ENCODE assay signal across 21 cellular contexts in the genomic region with DNA sequence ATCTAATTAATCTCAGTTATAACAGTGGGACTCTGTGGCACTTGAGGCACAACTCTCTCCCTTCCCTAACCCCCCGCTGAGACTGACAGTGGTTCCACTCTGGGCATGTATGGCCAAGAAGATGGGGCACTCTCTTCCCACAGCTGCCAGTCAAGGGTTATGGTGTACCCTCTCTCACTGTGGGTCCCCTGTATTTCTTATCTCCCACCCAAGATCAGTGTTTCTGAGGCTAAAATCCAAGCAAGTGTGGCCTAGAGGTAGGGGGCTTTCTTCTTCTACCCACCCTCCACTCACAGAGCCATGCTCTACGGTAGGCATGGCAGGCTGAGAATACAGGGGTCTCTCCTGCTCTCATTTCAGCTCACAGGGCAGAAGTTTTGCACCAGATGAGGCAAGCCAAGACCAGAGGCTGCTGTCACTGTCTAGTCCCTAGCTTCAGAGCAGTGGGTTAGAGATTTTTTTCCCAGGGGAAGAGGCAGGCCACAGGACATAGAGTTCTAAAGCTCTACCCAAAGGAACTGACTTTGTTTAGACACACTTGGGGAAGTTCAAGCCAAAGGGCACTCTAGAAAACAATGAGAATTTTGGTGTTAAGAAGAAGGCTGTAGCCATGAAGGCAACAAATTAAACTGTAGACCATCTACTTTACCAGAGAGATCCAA. TPM values are rescaled to one million over a fixed set of nuclear protein-coding genes. Genes with fewer than 3 reads are reported as not detected.
A peak's percentile ranks its signal among the peaks of the same experiment; 100 is the strongest.
DNase-seq lines count a peak whose midpoint lies in the region; ATAC-seq lines count a peak whose summit lies in the region.
"Had no signal": no experiment of that assay in that cellular context is flagged by ENCODE, and none has a peak within 500 bp of the region (broad histone marks: within the 10 kb centered on the region; RNA-seq: fewer than 3 reads in every experiment).

No MANE protein-coding gene starts in this region.

- no peak for ATAC-seq in CD4-positive, CD25-positive, alpha-beta regulatory T cell (ENCODE audit: low read depth in 2 of 2)
- ATAC-seq in T-helper 17 cell (no peak), GM18858 (IDR thresholded peaks at IDR 0.05; ENCODE audit: unreplicated experiment) (no peak), HG03175 (IDR thresholded peaks at IDR 0.05; ENCODE audit: unreplicated experiment) (no peak)
- ATAC-seq: CD8-positive, alpha-beta T cell had no signal

- CTCF ChIA-PET in activated CD4-positive, alpha-beta T cell treated with anti-CD3 and anti-CD28 coated beads, Interleukin-2, amount 10 ng/mL, durations not matched to agents 7 days and 5 days (lab: Charles Lee) = interaction anchor here (0.6 to 2.7 kb wide), 5 partner anchors 9 to 30 kb away, joined by 4 to 11 read pairs (median 9); partner anchors contain the start of gene HINT3

- POLR2A ChIA-PET in activated CD4-positive, alpha-beta T cell treated with anti-CD3 and anti-CD28 coated beads, Interleukin-2, amount 10 ng/mL, durations not matched to agents 7 days and 5 days (lab: Charles Lee) = interaction anchor here (1.0 kb wide), 1 partner anchor 19 kb away, joined by 3 read pairs; no protein-coding TSS in a partner anchor

- H3K36me3 ChIP-seq in CD4-positive, CD25-positive, alpha-beta regulatory T cell (ENCODE audit: control insufficient read depth, insufficient read depth, low read length) = peaks cover 61% of the 10 kb centered on the region
- H3K36me3 ChIP-seq: prostate gland had no signal

- no peaks in the 10 kb centered on the region for H3K9me3 ChIP-seq in CD4-positive, CD25-positive, alpha-beta regulatory T cell (ENCODE audit: control insufficient read depth in 2 of 2, low read length in 2 of 2)
- no peaks in the 10 kb centered on the region for H3K9me3 ChIP-seq in T-helper 17 cell (ENCODE audit: control insufficient read depth, low read length, poor library complexity, severe bottlenecking)
- H3K9me3 ChIP-seq: esophagus muscularis mucosa, prostate gland had no signal

- no peak overlapping the region for H3K4me3 ChIP-seq in CD4-positive, CD25-positive, alpha-beta regulatory T cell (ENCODE audit: low read depth, low read length)
- H3K4me3 ChIP-seq: esophagus muscularis mucosa, prostate gland had no signal

- H3K4me1 Mint-ChIP-seq in activated CD4-positive, alpha-beta T cell treated with anti-CD3 and anti-CD28 coated beads, Interleukin-2, amount 10 ng/mL, durations not matched to agents 7 days and 5 days = peaks cover 57% of the 10 kb centered on the region
- peaks cover 3 to 20% (median 7%) of the 10 kb centered on the region in 4 donors for H3K4me1 Mint-ChIP-seq in CD4-positive, CD25-positive, alpha-beta regulatory T cell
- H3K4me1 Mint-ChIP-seq in T-helper 17 cell (peaks cover 4% of the 10 kb centered on the region), immature natural killer cell (peaks cover 20 to 21% of the 10 kb centered on the region in 2 donors)
- H3K4me1 Mint-ChIP-seq: nephron had no signal

- no peaks in the 10 kb centered on the region for H3K27me3 ChIP-seq in CD4-positive, CD25-positive, alpha-beta regulatory T cell (ENCODE audit: control insufficient read depth, insufficient read depth, low read length)
- H3K27me3 ChIP-seq: esophagus muscularis mucosa had no signal

- H3K36me3 Mint-ChIP-seq in activated CD4-positive, alpha-beta T cell treated with anti-CD3 and anti-CD28 coated beads, Interleukin-2, amount 10 ng/mL, durations not matched to agents 7 days and 5 days (ENCODE audit: low read depth) = peaks cover 73% of the 10 kb centered on the region
- peaks cover 42% of the 10 kb centered on the region for H3K36me3 Mint-ChIP-seq in CD4-positive, CD25-positive, alpha-beta regulatory T cell
- H3K36me3 Mint-ChIP-seq in T-helper 17 cell (ENCODE audit: low read depth) (peaks cover 8% of the 10 kb centered on the region), immature natural killer cell (peaks cover 15 to 60% (median 33%) of the 10 kb centered on the region in 3 donors)

- H3K4me3 Mint-ChIP-seq in activated CD4-positive, alpha-beta T cell treated with anti-CD3 and anti-CD28 coated beads, Interleukin-2, amount 10 ng/mL, durations not matched to agents 7 days and 5 days = no peak overlapping the region
- no peak overlapping the region for H3K4me3 Mint-ChIP-seq in CD4-positive, CD25-positive, alpha-beta regulatory T cell
- no peak overlapping the region for H3K4me3 Mint-ChIP-seq in T-helper 17 cell
- no peak overlapping the region for H3K4me3 Mint-ChIP-seq in immature natural killer cell
- H3K4me3 Mint-ChIP-seq: activated naive CD4-positive, alpha-beta T cell treated with anti-CD3 and anti-CD28 coated beads for 36 hours; CD8-positive, alpha-beta T cell; memory B cell; nephron; type B pancreatic cell had no signal

- peak overlapping the region; percentile 69 for H3K27ac Mint-ChIP-seq in activated CD4-positive, alpha-beta T cell treated with anti-CD3 and anti-CD28 coated beads, Interleukin-2, amount 10 ng/mL, durations not matched to agents 7 days and 5 days
- H3K27ac Mint-ChIP-seq in CD4-positive, CD25-positive, alpha-beta regulatory T cell = peak overlapping the region in 2 of 3 donors; percentile 15 to 32
- peak overlapping the region; percentile 83 for H3K27ac Mint-ChIP-seq in T-helper 17 cell
- H3K27ac Mint-ChIP-seq in immature natural killer cell = peak overlapping the region in 5 of 6 donors; percentile 33 to 69 (median 57)
- H3K27ac Mint-ChIP-seq: activated naive CD4-positive, alpha-beta T cell treated with anti-CD3 and anti-CD28 coated beads for 36 hours; CD8-positive, alpha-beta T cell; memory B cell; nephron had no signal

- DNase-seq in activated CD4-positive, alpha-beta T cell treated with anti-CD3 and anti-CD28 coated beads, Interleukin-2, amount 10 ng/mL, durations not matched to agents 7 days and 5 days = no peak
- no peak for DNase-seq in activated CD4-positive, alpha-beta T cell treated with anti-CD3 and anti-CD28 coated beads for 4 hours
- no peak for DNase-seq in CD4-positive, CD25-positive, alpha-beta regulatory T cell
- DNase-seq in T-helper 17 cell = no peak
- DNase-seq in immature natural killer cell = no peak
- no peak for DNase-seq in amniotic stem cell (lab: John Stamatoyannopoulos, UW)
- DNase-seq: CD8-positive, alpha-beta T cell; DND-41; glutamatergic neuron; HCEC 1CT; NCI-H1436 treated with DMSO at 0.1 percent for 48 hours; NCI-H82; stimulated activated naive CD4-positive, alpha-beta T cell treated with Interleukin-2 at 50 U/mL for 16 hours had no signal

- H3K27me3 Mint-ChIP-seq in activated CD4-positive, alpha-beta T cell treated with anti-CD3 and anti-CD28 coated beads, Interleukin-2, amount 10 ng/mL, durations not matched to agents 7 days and 5 days = no peaks in the 10 kb centered on the region
- H3K27me3 Mint-ChIP-seq in CD4-positive, CD25-positive, alpha-beta regulatory T cell = no peaks in the 10 kb centered on the region
- H3K27me3 Mint-ChIP-seq in T-helper 17 cell (no peaks in the 10 kb centered on the region), immature natural killer cell (ENCODE audit: low read depth in 3 of 3) (no peaks in the 10 kb centered on the region)
- H3K27me3 Mint-ChIP-seq: memory B cell, type B pancreatic cell had no signal

- H3K9me3 Mint-ChIP-seq in activated CD4-positive, alpha-beta T cell treated with anti-CD3 and anti-CD28 coated beads, Interleukin-2, amount 10 ng/mL, durations not matched to agents 7 days and 5 days = no peaks in the 10 kb centered on the region
- no peaks in the 10 kb centered on the region for H3K9me3 Mint-ChIP-seq in CD4-positive, CD25-positive, alpha-beta regulatory T cell
- H3K9me3 Mint-ChIP-seq in immature natural killer cell = no peaks in the 10 kb centered on the region
- H3K9me3 Mint-ChIP-seq: activated naive CD4-positive, alpha-beta T cell treated with anti-CD3 and anti-CD28 coated beads for 36 hours; CD8-positive, alpha-beta T cell; memory B cell; nephron; type B pancreatic cell had no signal

- H3K4me1 ChIP-seq in CD4-positive, CD25-positive, alpha-beta regulatory T cell (ENCODE audit: control insufficient read depth, insufficient read depth, low read length, poor library complexity, severe bottlenecking) = peaks cover 1% of the 10 kb centered on the region
- H3K4me1 ChIP-seq: prostate gland had no signal

- no peak overlapping the region for H3K27ac ChIP-seq in CD4-positive, CD25-positive, alpha-beta regulatory T cell (ENCODE audit: insufficient read depth, low read length, poor library complexity, severe bottlenecking)
- H3K27ac ChIP-seq: esophagus muscularis mucosa, prostate gland had no signal

RNA-seq across cellular contexts. Expression of gene HINT3, which starts 31.7 kb away (rescaled TPM):
- 1 to 10 TPM; 7.5 to 8.3 TPM for total RNA-seq in activated CD4-positive, alpha-beta T cell treated with anti-CD3 and anti-CD28 coated beads, Interleukin-2, amount 10 ng/mL, durations not matched to agents 7 days and 5 days
- 11.6 TPM for total RNA-seq in CD4-positive, CD25-positive, alpha-beta regulatory T cell
- 10 to 100 TPM in 2 of 4 donors, 1 to 10 TPM in 2; 8.3 to 13.9 (median 9.8) TPM for polyA plus RNA-seq in CD4-positive, CD25-positive, alpha-beta regulatory T cell
- total RNA-seq in T-helper 17 cell = 10 to 100 TPM in 1 of 2 donors, 1 to 10 TPM in 1; 7.6 to 10.6 TPM
- 10 to 100 TPM in 1 of 3 donors, 1 to 10 TPM in 2; 3.7 to 10.3 (median 6.6) TPM for polyA plus RNA-seq in immature natural killer cell

Comparison
In these comparisons a context has a peak if more than half of its experiments do, and no peak if none do; other contexts are left out.
1. H3K27ac Mint-ChIP-seq: peak in every context shown above with its lines; median percentile 83 in T-helper 17 cell; 69 in activated CD4-positive, alpha-beta T cell treated with anti-CD3 and anti-CD28 coated beads, Interleukin-2, amount 10 ng/mL, durations not matched to agents 7 days and 5 days; 57 in immature natural killer cell; 24 in CD4-positive, CD25-positive, alpha-beta regulatory T cell.